9 cellular contexts compared by ENCODE assay signal in genomic region chr19:11673608-11674041, GRCh38.
DNase-seq lines count a peak whose midpoint lies in the region; FAIRE-seq and TF ChIP-seq lines count a peak whose summit lies in the region.
"Had no signal": no experiment of that assay in that cellular context is flagged by ENCODE, and none has a peak within 500 bp of the region (broad histone marks: within the 10 kb centered on the region; RNA-seq: fewer than 3 reads in every experiment).

No MANE protein-coding gene starts in this region.

- peaks cover 2% of the 10 kb centered on the region for H3K27me3 Mint-ChIP-seq in activated CD4-positive, alpha-beta T cell treated with anti-CD3 and anti-CD28 coated beads, Interleukin-2, amount 10 ng/mL, durations not matched to agents 24 days and 14 days

- no peak for TF ChIP-seq EP300 in transverse colon (IDR thresholded peaks at IDR 0.05; ENCODE audit: low read depth)

- no peak overlapping the region for H3K4me3 Mint-ChIP-seq in activated CD4-positive, alpha-beta T cell treated with anti-CD3 and anti-CD28 coated beads, Interleukin-2, amount 10 ng/mL, durations not matched to agents 24 days and 14 days

- no peak overlapping the region for H3K27ac Mint-ChIP-seq in activated CD4-positive, alpha-beta T cell treated with anti-CD3 and anti-CD28 coated beads, Interleukin-2, amount 10 ng/mL, durations not matched to agents 24 days and 14 days

- H3K9me3 ChIP-seq in SJCRH30 (replicated peaks) (peaks cover 17% of the 10 kb centered on the region; the same call in 1 of the 2 replicates), mucosa of stomach (ENCODE audit: control insufficient read depth, low read length) (no peaks in the 10 kb centered on the region), transverse colon (no peaks in the 10 kb centered on the region)

- no peaks in the 10 kb centered on the region for H3K4me1 Mint-ChIP-seq in activated CD4-positive, alpha-beta T cell treated with anti-CD3 and anti-CD28 coated beads, Interleukin-2, amount 10 ng/mL, durations not matched to agents 24 days and 14 days

- H3K9ac ChIP-seq in mucosa of stomach (ENCODE audit: low read length): peak overlapping the region; percentile 15

- no peak for TF ChIP-seq POLR2A in transverse colon (IDR thresholded peaks at IDR 0.05)

- 17 to 25% methylated on average over 2 to 14 of the region's 14 CpGs for WGBS in transverse colon (ENCODE audit: low coverage in 1 of 2), 2 donors

- no peak overlapping the region for H3K27ac ChIP-seq in SJCRH30
- no peak overlapping the region for H3K27ac ChIP-seq in transverse colon

- H3K36me3 Mint-ChIP-seq in activated CD4-positive, alpha-beta T cell treated with anti-CD3 and anti-CD28 coated beads, Interleukin-2, amount 10 ng/mL, durations not matched to agents 24 days and 14 days (ENCODE audit: low read depth): peaks cover 5% of the 10 kb centered on the region

- H3K36me3 ChIP-seq in SJCRH30 (peaks cover 8% of the 10 kb centered on the region; the same call in 1 of the 2 replicates), mucosa of stomach (ENCODE audit: control insufficient read depth, insufficient read depth, low read length) (no peaks in the 10 kb centered on the region), transverse colon (no peaks in the 10 kb centered on the region)

- no peak overlapping the region for H3K4me3 ChIP-seq in SJCRH30
- H3K4me3 ChIP-seq in mucosa of stomach (ENCODE audit: low read length): peak overlapping the region; percentile 53
- peak overlapping the region in 3 of 4 donors; percentile 23 to 47 (median 25) for H3K4me3 ChIP-seq in transverse colon

- intact Hi-C loops in activated CD4-positive, alpha-beta T cell treated with anti-CD3 and anti-CD28 coated beads, Interleukin-2, amount 10 ng/mL, durations not matched to agents 24 days and 14 days (cut with micrococcal nuclease): no loop called here
- intact Hi-C loops in transverse colon (cut with DNase I; ENCODE audit: low total_unique reads): loop anchor here (1.0 kb wide), 1 partner anchor 23 kb away; no protein-coding TSS in a partner anchor

- no peaks in the 10 kb centered on the region for H3K27me3 ChIP-seq in SJCRH30
- H3K27me3 ChIP-seq in mucosa of stomach (ENCODE audit: control insufficient read depth, insufficient read depth, low read length): peaks cover 5% of the 10 kb centered on the region
- peaks cover 5% of the 10 kb centered on the region for H3K27me3 ChIP-seq in transverse colon

- H3K4me1 ChIP-seq in SJCRH30 (no peaks in the 10 kb centered on the region), mucosa of stomach (ENCODE audit: control insufficient read depth, insufficient read depth, low read length) (peaks cover 6% of the 10 kb centered on the region), transverse colon (peaks cover 0 to 7% (median 3%) of the 10 kb centered on the region in 4 donors)

- DNase-seq in activated CD4-positive, alpha-beta T cell treated with anti-CD3 and anti-CD28 coated beads for 48 hours: peak; percentile 50
- no peak for DNase-seq in activated CD4-positive, alpha-beta T cell treated with anti-CD3 and anti-CD28 coated beads, Interleukin-2, amount 10 ng/mL, durations not matched to agents 24 days and 14 days
- peak; percentile 49 to 69 for DNase-seq in SJCRH30
- peak; percentile 63 for DNase-seq in fibroblast of gingiva (ENCODE audit: low read depth)
- DNase-seq in transverse colon: peak; percentile 70
- DNase-seq in GM19239 (ENCODE audit: insufficient read length, low spot score): no peak
- DNase-seq in mesenteric fat pad (ENCODE audit: low spot score): no peak

- FAIRE-seq in GM19239 (lab: Jason Lieb, UNC): no peak
- FAIRE-seq: G401.6 had no signal

- peak; percentile 62 to 66 (median 64) for TF ChIP-seq CTCF in transverse colon (IDR thresholded peaks at IDR 0.05)

- peaks cover 20% of the 10 kb centered on the region for H3K9me3 Mint-ChIP-seq in activated CD4-positive, alpha-beta T cell treated with anti-CD3 and anti-CD28 coated beads, Interleukin-2, amount 10 ng/mL, durations not matched to agents 24 days and 14 days

- in situ Hi-C loops in transverse colon (cut with MboI; ENCODE audit: low pct_ligation_motif_present in 1 of 4, low pct_unique_long_range_greater_than_20kb in 1 of 4, low sequenced_read_pairs in 3 of 4): no loop called here

Comparison
In these comparisons a context has a peak if more than half of its experiments do, and no peak if none do; other contexts are left out.
1. DNase-seq: peak in activated CD4-positive, alpha-beta T cell treated with anti-CD3 and anti-CD28 coated beads for 48 hours (single experiment), SJCRH30 (2 of 2), fibroblast of gingiva (single experiment) and transverse colon (single experiment); none in activated CD4-positive, alpha-beta T cell treated with anti-CD3 and anti-CD28 coated beads, Interleukin-2, amount 10 ng/mL, durations not matched to agents 24 days and 14 days (single experiment), GM19239 (single experiment) and mesenteric fat pad (single experiment).